ENCODE assay signal across 7 cellular contexts in genomic region chr7:15397159-15397550, GRCh38.
"Had no signal": no experiment of that assay in that cellular context is flagged by ENCODE, and none has a peak within 500 bp of the region (broad histone marks: within the 10 kb centered on the region; RNA-seq: fewer than 3 reads in every experiment).

No MANE protein-coding gene starts in this region.

- H3K4me3 ChIP-seq: GM23248, HAP-1 had no signal

- H3K27ac ChIP-seq: GM23248 had no signal

- H3K4me3 Mint-ChIP-seq: HFFc6 had no signal

- H3K36me3 ChIP-seq: HAP-1 had no signal

- ATAC-seq: HCT116 had no signal

- H3K27ac Mint-ChIP-seq: HFFc6 had no signal

- H3K9me3 ChIP-seq: HAP-1 had no signal

- DNase-seq: GM23248, GOT3, H7, HFFc6, IMR-90 had no signal
